Comparison of ENCODE assay signal across 16 cellular contexts in genomic region chr3:20458994-20459736, GRCh38.
"Had no signal": no experiment of that assay in that cellular context is flagged by ENCODE, and none has a peak within 500 bp of the region (broad histone marks: within the 10 kb centered on the region; RNA-seq: fewer than 3 reads in every experiment).

No MANE protein-coding gene starts in this region.

- H3K27ac ChIP-seq: adrenal gland, psoas muscle, testis, VCaP had no signal

- H3K4me3 ChIP-seq: adrenal gland, psoas muscle, testis had no signal

- H3K9me3 ChIP-seq: adrenal gland, psoas muscle, testis had no signal

- H3K27me3 ChIP-seq: adrenal gland, testis had no signal

- DNase-seq: activated CD4-positive, alpha-beta memory T cell treated with anti-CD3 and anti-CD28 coated beads, Interleukin-2, amount 10 ng/mL, durations not matched to agents 7 days and 5 days; activated CD4-positive, alpha-beta T cell treated with anti-CD3 and anti-CD28 coated beads for 36 hours; activated naive CD4-positive, alpha-beta T cell treated with Interleukin-2 at 50 U/mL for 16 hours; activated T-cell treated with anti-CD3 and anti-CD28 coated beads, Interleukin-2, amount 50 U/mL, for 72 hours; adrenal gland; cortex of kidney; effector memory CD4-positive, alpha-beta T cell; immature natural killer cell; left cardiac atrium; mammary epithelial cell; occipital lobe; psoas muscle; stimulated activated CD4-positive, alpha-beta T cell treated with anti-CD3 and anti-CD28 coated beads, Interleukin-4, amount 100 ng/mL, for 1 hour; stimulated activated CD8-positive, alpha-beta memory T cell treated with anti-CD3 and anti-CD28 coated beads, Interleukin-4, amount 100 ng/mL, for 48 hours; testis had no signal

- H3K4me1 ChIP-seq: adrenal gland, psoas muscle, testis had no signal

- H3K36me3 ChIP-seq: adrenal gland had no signal
